Comparison of ENCODE assay signal across 22 cellular contexts in the genomic region with DNA sequence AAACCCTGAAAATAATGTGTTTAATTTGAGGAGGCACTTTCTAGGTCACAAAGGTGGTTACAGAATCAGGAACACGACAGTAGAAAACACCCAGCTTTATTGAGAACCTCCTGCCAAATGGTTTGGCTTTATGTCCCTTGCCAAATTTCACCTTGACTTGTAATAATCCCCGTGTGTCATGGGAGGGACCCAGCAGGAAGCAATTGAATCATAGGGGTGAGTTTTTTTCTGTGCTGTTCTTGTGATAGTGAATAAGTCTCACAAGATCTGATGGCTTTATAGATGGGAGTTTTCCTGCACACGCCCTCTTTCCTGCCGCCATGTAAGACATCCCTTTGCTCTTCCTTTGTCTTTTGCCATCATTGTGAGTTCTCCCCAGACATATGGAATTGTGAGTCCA.
A peak's percentile ranks its signal among the peaks of the same experiment; 100 is the strongest.
DNase-seq lines count a peak whose midpoint lies in the region; ATAC-seq and FAIRE-seq lines count a peak whose summit lies in the region.
"Had no signal": no experiment of that assay in that cellular context is flagged by ENCODE, and none has a peak within 500 bp of the region (broad histone marks: within the 10 kb centered on the region; RNA-seq: fewer than 3 reads in every experiment).

No MANE protein-coding gene starts in this region.

- peaks cover 41% of the 10 kb centered on the region for H3K36me3 Mint-ChIP-seq in activated naive CD8-positive, alpha-beta T cell treated with anti-CD3 and anti-CD28 coated beads, Interleukin-2, amount 10 ng/mL, durations not matched to agents 7 days and 5 days
- peaks cover 5% of the 10 kb centered on the region for H3K36me3 Mint-ChIP-seq in activated naive CD8-positive, alpha-beta T cell treated with anti-CD3 and anti-CD28 coated beads, Interleukin-2, amount 50 U/mL, for 24 hours (ENCODE audit: low read depth)
- H3K36me3 Mint-ChIP-seq: natural killer cell had no signal

- peaks cover 10% of the 10 kb centered on the region for H3K9me3 Mint-ChIP-seq in activated naive CD8-positive, alpha-beta T cell treated with anti-CD3 and anti-CD28 coated beads, Interleukin-2, amount 10 ng/mL, durations not matched to agents 7 days and 5 days
- H3K9me3 Mint-ChIP-seq in activated naive CD8-positive, alpha-beta T cell treated with anti-CD3 and anti-CD28 coated beads, Interleukin-2, amount 50 U/mL, for 24 hours = peaks cover 7% of the 10 kb centered on the region
- H3K9me3 Mint-ChIP-seq: natural killer cell had no signal

- intact Hi-C loops in head of caudate nucleus (cut with DNase I) = no loop called here

- no peak for DNase-seq in activated naive CD8-positive, alpha-beta T cell treated with anti-CD3 and anti-CD28 coated beads, Interleukin-2, amount 10 ng/mL, durations not matched to agents 7 days and 5 days
- no peak for DNase-seq in activated naive CD8-positive, alpha-beta T cell treated with anti-CD3 and anti-CD28 coated beads, Interleukin-2, amount 50 U/mL, for 24 hours
- peak; percentile 26 for DNase-seq in RCC 7860 (ENCODE audit: low spot score)
- DNase-seq in epithelial cell of prostate (ENCODE audit: low read depth, low spot score) = peak; percentile 64
- peak; percentile 18 for DNase-seq in renal cortical epithelial cell (ENCODE audit: low read depth)
- no peak for DNase-seq in UCSD-AML1 (lab: John Stamatoyannopoulos, UW; ENCODE audit: unreplicated experiment)
- DNase-seq in DMS153 treated with DMSO at 0.1 percent for 48 hours (lab: John Stamatoyannopoulos, UW; ENCODE audit: unreplicated experiment) = no peak
- DNase-seq in head of caudate nucleus = no peak
- DNase-seq: activated CD4-positive, CD25-positive, alpha-beta regulatory T cell treated with anti-CD3 and anti-CD28 coated beads, Interleukin-2, amount 50 U/mL, for 72 hours; activated CD8-positive, alpha-beta memory T cell treated with anti-CD3 and anti-CD28 coated beads, Interleukin-2, amount 50 U/mL, for 48 hours; activated gamma-delta T cell treated with Interleukin-2 at 50 U/mL for 16 hours; heart left ventricle; immature natural killer cell; KBM-7; natural killer cell; NCI-H2171; OCI-M1; stimulated activated CD4-positive, alpha-beta T cell treated with anti-CD3 and anti-CD28 coated beads, Interleukin-4, amount 100 ng/mL, for 1 hour; T-helper 9 cell; uterus had no signal

- H3K4me1 Mint-ChIP-seq in activated naive CD8-positive, alpha-beta T cell treated with anti-CD3 and anti-CD28 coated beads, Interleukin-2, amount 10 ng/mL, durations not matched to agents 7 days and 5 days = peaks cover 39% of the 10 kb centered on the region
- peaks cover 34% of the 10 kb centered on the region for H3K4me1 Mint-ChIP-seq in activated naive CD8-positive, alpha-beta T cell treated with anti-CD3 and anti-CD28 coated beads, Interleukin-2, amount 50 U/mL, for 24 hours

- no peak for FAIRE-seq in RCC 7860 (lab: Jason Lieb, UNC)
- FAIRE-seq: GM19239 had no signal

- no peaks in the 10 kb centered on the region for H3K27me3 Mint-ChIP-seq in activated naive CD8-positive, alpha-beta T cell treated with anti-CD3 and anti-CD28 coated beads, Interleukin-2, amount 10 ng/mL, durations not matched to agents 7 days and 5 days
- no peaks in the 10 kb centered on the region for H3K27me3 Mint-ChIP-seq in activated naive CD8-positive, alpha-beta T cell treated with anti-CD3 and anti-CD28 coated beads, Interleukin-2, amount 50 U/mL, for 24 hours

- no peak overlapping the region for H3K27ac Mint-ChIP-seq in activated naive CD8-positive, alpha-beta T cell treated with anti-CD3 and anti-CD28 coated beads, Interleukin-2, amount 10 ng/mL, durations not matched to agents 7 days and 5 days
- H3K27ac Mint-ChIP-seq in activated naive CD8-positive, alpha-beta T cell treated with anti-CD3 and anti-CD28 coated beads, Interleukin-2, amount 50 U/mL, for 24 hours = no peak overlapping the region
- H3K27ac Mint-ChIP-seq: brain had no signal

- ATAC-seq in activated naive CD8-positive, alpha-beta T cell treated with anti-CD3 and anti-CD28 coated beads, Interleukin-2, amount 10 ng/mL, durations not matched to agents 7 days and 5 days (ENCODE audit: low read depth) = peak; percentile 16
- ATAC-seq in activated naive CD8-positive, alpha-beta T cell treated with anti-CD3 and anti-CD28 coated beads, Interleukin-2, amount 50 U/mL, for 24 hours = no peak

- H3K27ac ChIP-seq in epithelial cell of prostate = peak overlapping the region; percentile 92
- H3K27ac ChIP-seq: heart left ventricle, uterus had no signal

- H3K4me3 Mint-ChIP-seq in activated naive CD8-positive, alpha-beta T cell treated with anti-CD3 and anti-CD28 coated beads, Interleukin-2, amount 10 ng/mL, durations not matched to agents 7 days and 5 days = no peak overlapping the region
- no peak overlapping the region for H3K4me3 Mint-ChIP-seq in activated naive CD8-positive, alpha-beta T cell treated with anti-CD3 and anti-CD28 coated beads, Interleukin-2, amount 50 U/mL, for 24 hours
- H3K4me3 Mint-ChIP-seq: brain, natural killer cell had no signal

- POLR2A ChIA-PET in activated naive CD8-positive, alpha-beta T cell treated with anti-CD3 and anti-CD28 coated beads, Interleukin-2, amount 10 ng/mL, durations not matched to agents 7 days and 5 days (lab: Charles Lee) = interaction anchor here (1.0 to 1.5 kb wide), 3 partner anchors 9 to 193 kb away, joined by 3 to 5 read pairs (median 4); partner anchors contain the start of gene KLF6

Comparison
In these comparisons a context has a peak if more than half of its experiments do, and no peak if none do; other contexts are left out.
1. DNase-seq: peak in RCC 7860 (single experiment), epithelial cell of prostate (single experiment) and renal cortical epithelial cell (single experiment); none in activated naive CD8-positive, alpha-beta T cell treated with anti-CD3 and anti-CD28 coated beads, Interleukin-2, amount 10 ng/mL, durations not matched to agents 7 days and 5 days (single experiment), activated naive CD8-positive, alpha-beta T cell treated with anti-CD3 and anti-CD28 coated beads, Interleukin-2, amount 50 U/mL, for 24 hours (single experiment), UCSD-AML1 (single experiment), DMS153 treated with DMSO at 0.1 percent for 48 hours (single experiment) and head of caudate nucleus (0 of 42).